In the genomic region with DNA sequence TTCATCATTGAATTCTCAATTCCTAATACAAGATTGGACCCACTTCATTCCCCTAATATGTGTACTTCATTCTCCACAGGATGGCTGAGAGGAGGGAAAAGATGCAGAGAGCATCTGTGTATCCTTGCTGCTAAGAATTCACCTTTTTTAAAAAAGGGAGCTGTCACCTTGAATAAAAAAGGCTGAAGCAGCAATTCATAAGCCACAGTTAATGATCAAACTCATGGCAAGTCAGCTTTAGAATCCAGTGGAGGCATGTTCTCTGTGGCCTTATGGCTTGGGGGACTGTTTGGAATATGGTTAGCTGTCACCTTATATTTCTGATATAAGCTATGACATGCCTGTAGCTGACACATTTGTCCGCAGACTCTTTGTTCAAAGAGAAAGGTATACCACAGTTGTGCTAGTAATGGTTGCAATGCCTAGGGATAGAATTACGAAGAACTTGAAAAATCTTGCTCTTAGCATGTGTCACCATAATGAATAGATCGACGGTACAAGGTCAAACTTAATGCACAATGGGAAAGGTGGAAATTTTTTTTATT, we compare ENCODE assay signal across 26 cellular contexts.
"Had no signal": no experiment of that assay in that cellular context is flagged by ENCODE, and none has a peak within 500 bp of the region (broad histone marks: within the 10 kb centered on the region; RNA-seq: fewer than 3 reads in every experiment).

No MANE protein-coding gene starts in this region.

- H3K36me3 ChIP-seq: adrenal gland, esophagus muscularis mucosa, heart right ventricle, left lung, ovary, sigmoid colon, suprapubic skin, tibial artery had no signal

- H3K27ac ChIP-seq: adrenal gland, coronary artery, dorsolateral prefrontal cortex, esophagus muscularis mucosa, heart right ventricle, left lung, ovary, sigmoid colon, suprapubic skin, tibial artery, VCaP had no signal

- DNase-seq: activated CD4-positive, alpha-beta T cell treated with anti-CD3 and anti-CD28 coated beads for 4 hours; activated CD4-positive, alpha-beta T cell treated with anti-CD3 and anti-CD28 coated beads, Interleukin-2, amount 50 U/mL, for 4 hours; activated CD8-positive, alpha-beta memory T cell treated with anti-CD3 and anti-CD28 coated beads for 24 hours; activated effector memory CD4-positive, alpha-beta T cell treated with anti-CD3 and anti-CD28 coated beads, Interleukin-2, amount 50 U/mL, for 16 hours; activated naive CD4-positive, alpha-beta T cell treated with anti-CD3 and anti-CD28 coated beads for 36 hours; activated naive CD8-positive, alpha-beta T cell treated with anti-CD3 and anti-CD28 coated beads for 36 hours; adrenal gland; aorta; dorsolateral prefrontal cortex; effector memory CD4-positive, alpha-beta T cell; foreskin melanocyte; heart right ventricle; left lung; naive B cell; nephron progenitor cell; ovary; sigmoid colon; stimulated activated naive CD4-positive, alpha-beta T cell; T-helper 9 cell; tibial artery had no signal

- H3K4me3 ChIP-seq: adrenal gland, coronary artery, dorsolateral prefrontal cortex, esophagus muscularis mucosa, heart right ventricle, left lung, lung, ovary, sigmoid colon, suprapubic skin, tibial artery had no signal

- H3K4me1 ChIP-seq: adrenal gland, heart right ventricle, left lung had no signal

- H3K9me3 ChIP-seq: adrenal gland, esophagus muscularis mucosa, left lung, ovary, sigmoid colon, suprapubic skin, tibial artery had no signal

- ATAC-seq: heart right ventricle, left lung had no signal

- FAIRE-seq: TTC549 had no signal

- H3K27me3 ChIP-seq: adrenal gland, dorsolateral prefrontal cortex, esophagus muscularis mucosa, heart right ventricle, left lung, ovary, sigmoid colon, suprapubic skin, tibial artery had no signal
